In the genomic region with DNA sequence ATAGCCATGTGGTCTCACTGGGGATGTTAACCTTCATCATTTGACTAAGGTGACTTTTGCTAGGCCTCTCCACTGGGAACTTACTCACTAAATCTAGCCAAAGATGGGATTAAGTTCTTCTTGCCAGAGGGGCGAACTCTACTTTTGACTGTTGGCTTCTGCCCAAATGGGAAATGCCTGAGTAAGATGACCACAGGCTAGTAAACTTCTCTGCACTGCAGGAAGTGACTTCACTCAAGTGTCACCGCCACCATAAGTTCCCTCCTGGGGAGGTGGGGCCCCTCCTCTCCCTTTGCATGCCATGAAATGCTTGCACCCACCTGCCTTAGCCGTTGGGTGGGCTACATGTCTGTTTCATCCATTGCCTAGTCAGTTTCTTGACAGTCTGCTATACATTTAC, we compare ENCODE assay signal across 18 cellular contexts.
DNase-seq lines count a peak whose midpoint lies in the region; ATAC-seq, FAIRE-seq and TF ChIP-seq lines count a peak whose summit lies in the region.
"Had no signal": no experiment of that assay in that cellular context is flagged by ENCODE, and none has a peak within 500 bp of the region (broad histone marks: within the 10 kb centered on the region; RNA-seq: fewer than 3 reads in every experiment).

No MANE protein-coding gene starts in this region.

- no peaks in the 10 kb centered on the region for H3K27me3 ChIP-seq in RWPE2 (ENCODE audit: insufficient read depth, poor library complexity, severe bottlenecking)
- H3K27me3 ChIP-seq in fibroblast of lung (ENCODE audit: control insufficient read depth, insufficient read depth, low read length) = no peaks in the 10 kb centered on the region
- H3K27me3 ChIP-seq: pancreas, upper lobe of right lung had no signal

- H3K4me1 ChIP-seq in RWPE2 (ENCODE audit: insufficient read depth, poor library complexity, severe bottlenecking) = peaks cover 40% of the 10 kb centered on the region
- H3K4me1 ChIP-seq in fibroblast of lung (ENCODE audit: control insufficient read depth, extremely low read depth, insufficient read depth, low read length) = peaks cover 5% of the 10 kb centered on the region
- H3K4me1 ChIP-seq in kidney (ENCODE audit: control insufficient read depth in 1 of 2, insufficient read depth in 1 of 2, low read depth in 1 of 2, low read length in 2 of 2) = peaks cover 5 to 9% of the 10 kb centered on the region in 2 donors
- H3K4me1 ChIP-seq: pancreas, upper lobe of right lung had no signal

- H3K27ac ChIP-seq in RWPE2 (ENCODE audit: poor library complexity, severe bottlenecking) (peak overlapping the region; percentile 73), fibroblast of lung (ENCODE audit: insufficient read depth, low read length) (no peak overlapping the region), kidney (ENCODE audit: low read depth in 2 of 2, low read length in 2 of 2) (no peak overlapping the region)
- H3K27ac ChIP-seq: KMS-11, pancreas, upper lobe of right lung had no signal

- H3K4me2 ChIP-seq in fibroblast of lung (ENCODE audit: extremely low read depth, insufficient read depth, low read length) = no peak overlapping the region
- H3K4me2 ChIP-seq: KMS-11 had no signal

- H2AFZ ChIP-seq in fibroblast of lung (ENCODE audit: low read length) = no peak overlapping the region

- no peak for FAIRE-seq in kidney (lab: Jason Lieb, UNC)
- FAIRE-seq: A204.1, pancreas had no signal

- no peaks in the 10 kb centered on the region for H3K9me3 ChIP-seq in RWPE2 (ENCODE audit: severe bottlenecking)
- H3K9me3 ChIP-seq in fibroblast of lung (ENCODE audit: control insufficient read depth, insufficient read depth, low read depth, low read length) = no peaks in the 10 kb centered on the region
- no peaks in the 10 kb centered on the region for H3K9me3 ChIP-seq in kidney (ENCODE audit: control insufficient read depth in 1 of 2, low read length in 2 of 2)
- H3K9me3 ChIP-seq: pancreas, upper lobe of right lung had no signal

- ATAC-seq in RWPE2 (ENCODE audit: low read depth) (peak; percentile 73), HG02884 (IDR thresholded peaks at IDR 0.05; ENCODE audit: unreplicated experiment) (no peak), GM21723 (IDR thresholded peaks at IDR 0.05; ENCODE audit: unreplicated experiment) (no peak), HG03354 (IDR thresholded peaks at IDR 0.05; ENCODE audit: poor library complexity, severe bottlenecking, unreplicated experiment) (no peak)
- ATAC-seq: pancreas, upper lobe of right lung had no signal

- H3K4me3 ChIP-seq in RWPE2 (ENCODE audit: severe bottlenecking) (no peak overlapping the region), fibroblast of lung (replicated peaks in 1 of 4; ENCODE audit: control extremely low read depth in 1 of 4, insufficient read depth in 1 of 4, low read depth in 3 of 4, low read length in 4 of 4) (no peak overlapping the region), kidney (ENCODE audit: low read length in 2 of 2) (no peak overlapping the region)
- H3K4me3 ChIP-seq: pancreas, upper lobe of right lung had no signal

- no peaks in the 10 kb centered on the region for H3K36me3 ChIP-seq in RWPE2 (ENCODE audit: low read depth)
- no peaks in the 10 kb centered on the region for H3K36me3 ChIP-seq in fibroblast of lung (ENCODE audit: control insufficient read depth, insufficient read depth, low read length)
- H3K36me3 ChIP-seq in kidney (ENCODE audit: control insufficient read depth in 1 of 2, insufficient read depth in 2 of 2, low read length in 2 of 2) = no peaks in the 10 kb centered on the region
- H3K36me3 ChIP-seq: pancreas, upper lobe of right lung had no signal

- H3K9ac ChIP-seq in fibroblast of lung (ENCODE audit: insufficient read depth, low read length) (no peak overlapping the region), kidney (ENCODE audit: low read length in 2 of 2) (no peak overlapping the region)
- H3K9ac ChIP-seq: KMS-11 had no signal

- no peaks in the 10 kb centered on the region for H3K79me2 ChIP-seq in fibroblast of lung (ENCODE audit: control insufficient read depth, insufficient read depth, low read length)

- H4K20me1 ChIP-seq in fibroblast of lung (ENCODE audit: control insufficient read depth, extremely low read depth, insufficient read depth, low read length) = no peaks in the 10 kb centered on the region

- intact Hi-C loops in kidney (cut with DNase I) = no loop called here

- TF ChIP-seq CTCF in RWPE2 (IDR thresholded peaks at IDR 0.05; ENCODE audit: poor library complexity, severe bottlenecking) = no peak
- TF ChIP-seq CTCF in fibroblast of lung (conservative IDR thresholded peaks at IDR 0.05 in 1 of 2, IDR thresholded peaks at IDR 0.05 in 1 of 2; ENCODE audit: low read depth in 1 of 2, low read length in 2 of 2) = no peak
- no peak for TF ChIP-seq CTCF in kidney (IDR thresholded peaks at IDR 0.05; ENCODE audit: borderline replicate concordance, extremely low read depth, insufficient read depth)

- DNase-seq in A172 (ENCODE audit: low spot score) (peak; percentile 67), HCEC 1CT (peak; percentile 85), RWPE2 (ENCODE audit: low spot score) (no peak), fibroblast of lung (ENCODE audit: low read depth in 2 of 2) (peak; percentile 54 to 76), kidney (no peak)
- DNase-seq: activated CD4-positive, alpha-beta memory T cell treated with anti-CD3 and anti-CD28 coated beads, Interleukin-2, amount 10 ng/mL, durations not matched to agents 7 days and 5 days; activated effector memory CD4-positive, alpha-beta T cell treated with anti-CD3 and anti-CD28 coated beads, Interleukin-2, amount 50 U/mL, for 16 hours; caudate nucleus; DMS53; erythroblast; NCI-H2171 treated with DMSO at 0.1 percent for 48 hours; pancreas; upper lobe of right lung had no signal

Comparison
In these comparisons a context has a peak if more than half of its experiments do, and no peak if none do; other contexts are left out.
1. DNase-seq: peak in A172 (single experiment), HCEC 1CT (single experiment) and fibroblast of lung (2 of 2); none in RWPE2 (single experiment) and kidney (single experiment).